ENCODE assay signal across 27 cellular contexts in genomic region chr7:151405588-151405987, GRCh38. TPM values are rescaled to one million over a fixed set of nuclear protein-coding genes. Genes with fewer than 3 reads are reported as not detected.
"Had no signal": no experiment of that assay in that cellular context is flagged by ENCODE, and none has a peak within 500 bp of the region (broad histone marks: within the 10 kb centered on the region; RNA-seq: fewer than 3 reads in every experiment).

No MANE protein-coding gene starts in this region.

- FAIRE-seq: small intestine, urothelium cell line had no signal

- DNase-seq: activated CD4-positive, alpha-beta T cell treated with anti-CD3 and anti-CD28 coated beads for 4 hours; activated CD4-positive, alpha-beta T cell treated with anti-CD3 and anti-CD28 coated beads, Interleukin-2, amount 50 U/mL, for 48 hours; activated CD4-positive, CD25-positive, alpha-beta regulatory T cell; activated CD8-positive, alpha-beta memory T cell treated with anti-CD3 and anti-CD28 coated beads, Interleukin-2, amount 50 U/mL, for 48 hours; activated naive CD4-positive, alpha-beta T cell; activated T-cell treated with anti-CD3 and anti-CD28 coated beads, Interleukin-2, amount 50 U/mL, for 4 hours; adrenal gland; brain microvascular endothelial cell; colonic mucosa; heart left ventricle; midbrain; natural killer cell; small intestine; stimulated activated CD4-positive, alpha-beta T cell treated with anti-CD3 and anti-CD28 coated beads, Interleukin-15, amount 100 ng/mL, for 24 hours; stomach; transverse colon had no signal

- H3K27ac ChIP-seq: ascending aorta, brain microvascular endothelial cell, colonic mucosa, epithelial cell of prostate, suprapubic skin had no signal

- H3K9me3 ChIP-seq: adrenal gland, ascending aorta, colonic mucosa, heart left ventricle, right lobe of liver, stomach, suprapubic skin, transverse colon had no signal

- H3K4me3 ChIP-seq: adrenal gland, ascending aorta, colonic mucosa, heart left ventricle, lung, right lobe of liver, stomach, suprapubic skin, transverse colon had no signal

- ATAC-seq: activated T-cell treated with anti-CD3 and anti-CD28 coated beads, Interleukin-2, amount 50 U/mL, for 4 hours; heart left ventricle; left lobe of liver; natural killer cell; stimulated activated memory B cell treated with anti-CD40 and anti-IgM and Interleukin-4, amounts not matched to agents 10 μg/mL and 1 μg/mL and 100 μg/mL, for 72 hours had no signal

- H3K36me3 ChIP-seq: adrenal gland, ascending aorta, brain microvascular endothelial cell, colonic mucosa, heart left ventricle, right lobe of liver, stomach, suprapubic skin, transverse colon had no signal

RNA-seq across cellular contexts. Expression of gene WDR86, which starts 4.2 kb away (rescaled TPM):
- total RNA-seq: activated CD8-positive, alpha-beta memory T cell treated with anti-CD3 and anti-CD28 coated beads for 36 hours; activated T-helper 2 cell treated with anti-CD3 and anti-CD28 coated beads, Interferon-gamma antibody, Interleukin-2, Interleukin-4, amounts not matched to agents 10 μg/mL and 5 μg/mL and 100 μg/mL, durations not matched to agents 14 hours and 24 hours and 36 hours; T-helper 1 cell treated with Interleukin-12 subunit alpha and Interleukin-12 subunit beta and Interleukin-4 antibody, amounts not matched to agents 30 ng/mL and 1 ng/mL, for 36 hours had no signal
- polyA plus RNA-seq: heart left ventricle had no signal

RNA-seq across cellular contexts. Expression of gene CRYGN, which starts 34.4 kb away (rescaled TPM):
- total RNA-seq: activated CD8-positive, alpha-beta memory T cell treated with anti-CD3 and anti-CD28 coated beads for 36 hours; activated T-cell treated with anti-CD3 and anti-CD28 coated beads, Interleukin-2, amount 50 U/mL, for 4 hours; activated T-helper 2 cell treated with anti-CD3 and anti-CD28 coated beads, Interferon-gamma antibody, Interleukin-2, Interleukin-4, amounts not matched to agents 10 μg/mL and 5 μg/mL and 100 μg/mL, durations not matched to agents 14 hours and 24 hours and 36 hours; ascending aorta; colonic mucosa; left lobe of liver; natural killer cell; right lobe of liver; stomach; suprapubic skin; T-helper 1 cell treated with Interleukin-12 subunit alpha and Interleukin-12 subunit beta and Interleukin-4 antibody, amounts not matched to agents 30 ng/mL and 1 ng/mL, for 36 hours; transverse colon had no signal
- polyA plus RNA-seq: stomach had no signal
